Comparison of ENCODE assay signal across 9 cellular contexts in genomic region chr11:93921695-93922468, GRCh38.
DNase-seq lines count a peak whose midpoint lies in the region; TF ChIP-seq lines count a peak whose summit lies in the region.
"Had no signal": no experiment of that assay in that cellular context is flagged by ENCODE, and none has a peak within 500 bp of the region (broad histone marks: within the 10 kb centered on the region; RNA-seq: fewer than 3 reads in every experiment).

No MANE protein-coding gene starts in this region.

- no peak overlapping the region for H4K91ac ChIP-seq in trophoblast cell (ENCODE audit: low read depth, low read length)

- H3K4me3 ChIP-seq in GM23248 (no peak overlapping the region), MM.1S (ENCODE audit: low read length) (no peak overlapping the region), epithelial cell of esophagus (ENCODE audit: low read length) (no peak overlapping the region), trophoblast cell (ENCODE audit: low read depth, low read length) (no peak overlapping the region)
- H3K4me3 ChIP-seq in effector memory CD4-positive, alpha-beta T cell (ENCODE audit: insufficient read depth, low read depth, low read length, poor library complexity, severe bottlenecking): no peak overlapping the region

- no peaks in the 10 kb centered on the region for H3K79me2 ChIP-seq in GM23248 (ENCODE audit: insufficient read depth)
- no peaks in the 10 kb centered on the region for H3K79me2 ChIP-seq in MM.1S (ENCODE audit: low read length)
- no peaks in the 10 kb centered on the region for H3K79me2 ChIP-seq in trophoblast cell (ENCODE audit: control insufficient read depth, insufficient read depth, low read length, poor library complexity)

- H3K23ac ChIP-seq in trophoblast cell (ENCODE audit: low read length): no peak overlapping the region

- H3K27ac ChIP-seq in GM23248: no peak overlapping the region
- H3K27ac ChIP-seq in MM.1S (ENCODE audit: low read length): no peak overlapping the region
- no peak overlapping the region for H3K27ac ChIP-seq in trophoblast cell (ENCODE audit: low read depth, low read length)
- no peak overlapping the region for H3K27ac ChIP-seq in effector memory CD4-positive, alpha-beta T cell (ENCODE audit: insufficient read depth, low read length, poor library complexity, severe bottlenecking)
- H3K27ac ChIP-seq: epithelial cell of prostate had no signal

- H3K4ac ChIP-seq in trophoblast cell (ENCODE audit: low read depth, low read length): no peak overlapping the region

- no peaks in the 10 kb centered on the region for H3K9me2 ChIP-seq in GM23248 (ENCODE audit: insufficient read depth)
- no peaks in the 10 kb centered on the region for H3K9me2 ChIP-seq in MM.1S (replicated peaks; ENCODE audit: insufficient read depth, low read length)

- H3K9ac ChIP-seq in GM23248 (no peak overlapping the region), MM.1S (ENCODE audit: low read length) (no peak overlapping the region), trophoblast cell (ENCODE audit: low read length) (no peak overlapping the region)

- no peak overlapping the region for H4K12ac ChIP-seq in trophoblast cell (ENCODE audit: low read depth, low read length)

- H3K4me2 ChIP-seq in GM23248 (ENCODE audit: unreplicated experiment): no peak overlapping the region
- H3K4me2 ChIP-seq in MM.1S (ENCODE audit: low read depth, low read length): no peak overlapping the region
- H3K4me2 ChIP-seq in trophoblast cell (ENCODE audit: low read length): no peak overlapping the region

- H2BK12ac ChIP-seq in trophoblast cell (ENCODE audit: low read length): no peak overlapping the region

- H2BK120ac ChIP-seq in trophoblast cell (ENCODE audit: insufficient read depth, low read length, poor library complexity): no peak overlapping the region

- H2AK5ac ChIP-seq in trophoblast cell (ENCODE audit: low read length): no peak overlapping the region

- no peaks in the 10 kb centered on the region for H3K36me3 ChIP-seq in GM23248 (ENCODE audit: low read depth)
- no peaks in the 10 kb centered on the region for H3K36me3 ChIP-seq in MM.1S (replicated peaks; ENCODE audit: insufficient read depth, low read length)
- H3K36me3 ChIP-seq in trophoblast cell (ENCODE audit: control insufficient read depth in 1 of 2, insufficient read depth in 2 of 2, low read length in 2 of 2): no peaks in the 10 kb centered on the region
- H3K36me3 ChIP-seq in effector memory CD4-positive, alpha-beta T cell (ENCODE audit: control insufficient read depth, insufficient read depth, low read length): no peaks in the 10 kb centered on the region

- TF ChIP-seq CTCF in MM.1S (IDR thresholded peaks at IDR 0.05; ENCODE audit: low read length) (peak; percentile 72), epithelial cell of esophagus (IDR thresholded peaks at IDR 0.05; ENCODE audit: insufficient read depth, low read depth, low read length, missing control alignments) (peak; percentile 90)

- H2AFZ ChIP-seq in GM23248 (no peak overlapping the region), MM.1S (ENCODE audit: low read length) (no peak overlapping the region), trophoblast cell (ENCODE audit: insufficient read depth, low read length, poor library complexity) (no peak overlapping the region)

- WGBS in GM23248 (ENCODE audit: low coverage in 1 of 2, low lambda C conversion rate in 2 of 2, missing lambda C conversion rate in 2 of 2), 2 experiments: 7 to 13% methylated on average over 7 of the region's 7 CpGs
- no CpG with 5 or more reads among the region's 7 CpGs for WGBS in trophoblast cell (ENCODE audit: extremely low coverage, insufficient coverage, insufficient read length)

- peak; percentile 3 for DNase-seq in activated T-cell treated with anti-CD3 and anti-CD28 coated beads for 48 hours (ENCODE audit: low read depth)
- DNase-seq in activated T-cell treated with anti-CD3 and anti-CD28 coated beads, Interleukin-2, amount 50 U/mL, for 1 hour: no peak
- DNase-seq in GM23248: peak; percentile 74
- peak; percentile 50 for DNase-seq in MM.1S
- DNase-seq in SHP77 treated with DMSO at 0.1 percent for 48 hours (lab: John Stamatoyannopoulos, UW): peak; percentile 59
- DNase-seq in epithelial cell of esophagus (ENCODE audit: low read depth): peak; percentile 82
- peak; percentile 57 to 82 for DNase-seq in trophoblast cell
- no peak for DNase-seq in effector memory CD4-positive, alpha-beta T cell

- H3K27me3 ChIP-seq in GM23248 (replicated peaks; ENCODE audit: insufficient read depth): no peaks in the 10 kb centered on the region; the same call in 1 of the 2 replicates
- no peaks in the 10 kb centered on the region for H3K27me3 ChIP-seq in MM.1S (replicated peaks; ENCODE audit: insufficient read depth, low read length)
- no peaks in the 10 kb centered on the region for H3K27me3 ChIP-seq in trophoblast cell (ENCODE audit: insufficient read depth, low read length)
- H3K27me3 ChIP-seq in effector memory CD4-positive, alpha-beta T cell (replicated peaks; ENCODE audit: control insufficient read depth, insufficient read depth, low read length, poor library complexity, severe bottlenecking): no peaks in the 10 kb centered on the region

- no peaks in the 10 kb centered on the region for H4K20me1 ChIP-seq in GM23248 (ENCODE audit: insufficient read depth)
- H4K20me1 ChIP-seq in MM.1S (ENCODE audit: insufficient read depth, low read length): no peaks in the 10 kb centered on the region

- no peak overlapping the region for H4K8ac ChIP-seq in trophoblast cell (ENCODE audit: low read depth, low read length)

- H3K9me3 ChIP-seq in GM23248 (ENCODE audit: low read depth) (no peaks in the 10 kb centered on the region), MM.1S (replicated peaks; ENCODE audit: insufficient read depth, low read length) (no peaks in the 10 kb centered on the region), trophoblast cell (ENCODE audit: insufficient read depth, low read depth, low read length) (no peaks in the 10 kb centered on the region)
- H3K9me3 ChIP-seq in effector memory CD4-positive, alpha-beta T cell (ENCODE audit: control insufficient read depth, low read length): no peaks in the 10 kb centered on the region

- H3K79me1 ChIP-seq in trophoblast cell (ENCODE audit: low read length): no peaks in the 10 kb centered on the region

- in situ Hi-C loops in GM23248 (cut with MboI): no loop called here

- 0 out of 2 replicates have a peak, but pooled peaks cover 3% of the 10 kb centered on the region for H3K4me1 ChIP-seq in GM23248 (ENCODE audit: insufficient read depth)
- no peaks in the 10 kb centered on the region for H3K4me1 ChIP-seq in MM.1S (ENCODE audit: low read length)
- H3K4me1 ChIP-seq in trophoblast cell (ENCODE audit: control insufficient read depth in 1 of 2, insufficient read depth in 2 of 2, low read length in 2 of 2): no peaks in the 10 kb centered on the region
- no peaks in the 10 kb centered on the region for H3K4me1 ChIP-seq in effector memory CD4-positive, alpha-beta T cell (ENCODE audit: control insufficient read depth, insufficient read depth, low read length, poor library complexity, severe bottlenecking)

- no peak overlapping the region for H3K18ac ChIP-seq in trophoblast cell (ENCODE audit: low read length)

- H2BK5ac ChIP-seq in trophoblast cell (ENCODE audit: low read depth, low read length, poor library complexity): no peak overlapping the region

- H3K14ac ChIP-seq in trophoblast cell (ENCODE audit: low read length): no peak overlapping the region

- no peaks in the 10 kb centered on the region for H3F3A ChIP-seq in GM23248 (ENCODE audit: insufficient read depth)
- H3F3A ChIP-seq in MM.1S (ENCODE audit: insufficient read depth, low read length): no peaks in the 10 kb centered on the region

Comparison
In these comparisons a context has a peak if more than half of its experiments do, and no peak if none do; other contexts are left out.
1. DNase-seq: peak in activated T-cell treated with anti-CD3 and anti-CD28 coated beads for 48 hours (single experiment), GM23248 (single experiment), MM.1S (single experiment), SHP77 treated with DMSO at 0.1 percent for 48 hours (single experiment), epithelial cell of esophagus (single experiment) and trophoblast cell (2 of 2); none in activated T-cell treated with anti-CD3 and anti-CD28 coated beads, Interleukin-2, amount 50 U/mL, for 1 hour (single experiment) and effector memory CD4-positive, alpha-beta T cell (0 of 3).